ENCODE assay signal across 8 cellular contexts in the genomic region with DNA sequence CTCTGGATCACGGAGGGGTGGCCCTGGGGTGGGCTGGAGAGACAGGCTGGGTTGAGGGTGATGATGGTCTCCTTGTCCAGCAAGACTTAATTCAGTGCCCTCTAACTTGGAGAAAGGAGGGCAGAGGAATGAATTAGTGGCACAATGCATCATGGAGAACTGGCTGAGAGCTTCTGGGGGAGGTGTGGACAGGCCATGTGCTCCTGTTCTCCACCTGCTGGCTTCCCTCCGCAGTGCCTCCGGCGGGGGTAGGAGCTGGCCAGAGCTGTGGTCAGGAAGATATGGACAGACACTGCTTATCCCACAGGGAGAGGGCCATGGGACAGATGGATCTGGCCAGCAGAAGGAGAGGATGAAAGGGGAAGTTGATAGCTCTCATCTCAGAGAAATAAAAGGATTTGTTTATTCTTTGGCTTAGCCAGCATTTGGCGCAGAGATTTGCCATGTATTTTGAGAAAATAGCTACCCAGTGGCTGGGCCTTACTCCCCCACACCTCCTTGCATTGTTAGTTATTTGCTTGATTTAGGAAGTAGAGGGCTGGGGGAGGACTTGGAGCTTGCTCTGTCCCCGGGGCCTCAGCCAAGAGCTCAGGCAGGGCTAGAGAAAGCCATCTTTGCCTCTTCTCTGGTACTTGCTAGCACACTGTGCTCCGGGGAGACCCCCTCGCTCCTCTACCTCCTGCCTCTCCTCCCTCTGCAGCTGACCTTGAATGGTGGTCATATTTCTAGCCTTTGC.
DNase-seq lines count a peak whose midpoint lies in the region; ATAC-seq and TF ChIP-seq lines count a peak whose summit lies in the region.

No MANE protein-coding gene starts in this region.

- H3K36me3 ChIP-seq in muscle layer of duodenum (ENCODE audit: control insufficient read depth in 1 of 2, insufficient read depth in 2 of 2, low read length in 2 of 2) = no peaks in the 10 kb centered on the region

- peak; percentile 4 for DNase-seq in DMS114 treated with DMSO at 0.1 percent for 48 hours (lab: John Stamatoyannopoulos, UW; ENCODE audit: unreplicated experiment)
- peak; percentile 69 for DNase-seq in NCI-H2029 treated with DMSO at 0.1 percent for 48 hours (lab: John Stamatoyannopoulos, UW)
- DNase-seq in coronary artery (ENCODE audit: low spot score) = no peak

- H3K9me3 ChIP-seq in muscle layer of duodenum (ENCODE audit: control insufficient read depth in 1 of 2, low read length in 2 of 2) = no peaks in the 10 kb centered on the region

- H3K4me3 ChIP-seq in coronary artery (peak overlapping the region; percentile 64), muscle layer of duodenum (ENCODE audit: low read depth in 1 of 2, low read length in 2 of 2) (peak overlapping the region; percentile 17 to 68)

- H3K27ac ChIP-seq in coronary artery (no peak overlapping the region), muscle layer of duodenum (ENCODE audit: low read length) (no peak overlapping the region)

- peaks cover 11 to 30% of the 10 kb centered on the region in 2 donors for H3K4me1 ChIP-seq in muscle layer of duodenum (ENCODE audit: control insufficient read depth in 1 of 2, insufficient read depth in 2 of 2, low read length in 2 of 2)

- no peaks in the 10 kb centered on the region for H3K27me3 ChIP-seq in muscle layer of duodenum (ENCODE audit: low read depth, low read length)

- no peak for TF ChIP-seq CTCF in coronary artery (IDR thresholded peaks at IDR 0.05)

- ATAC-seq in GM19455 (IDR thresholded peaks at IDR 0.05; ENCODE audit: unreplicated experiment) = no peak
- ATAC-seq in GM19035 (IDR thresholded peaks at IDR 0.05; ENCODE audit: unreplicated experiment) = no peak
- no peak for ATAC-seq in GM18873 (IDR thresholded peaks at IDR 0.05; ENCODE audit: low FRiP score, unreplicated experiment)
- no peak for ATAC-seq in HG03565 (IDR thresholded peaks at IDR 0.05; ENCODE audit: unreplicated experiment)
